In the genomic region with DNA sequence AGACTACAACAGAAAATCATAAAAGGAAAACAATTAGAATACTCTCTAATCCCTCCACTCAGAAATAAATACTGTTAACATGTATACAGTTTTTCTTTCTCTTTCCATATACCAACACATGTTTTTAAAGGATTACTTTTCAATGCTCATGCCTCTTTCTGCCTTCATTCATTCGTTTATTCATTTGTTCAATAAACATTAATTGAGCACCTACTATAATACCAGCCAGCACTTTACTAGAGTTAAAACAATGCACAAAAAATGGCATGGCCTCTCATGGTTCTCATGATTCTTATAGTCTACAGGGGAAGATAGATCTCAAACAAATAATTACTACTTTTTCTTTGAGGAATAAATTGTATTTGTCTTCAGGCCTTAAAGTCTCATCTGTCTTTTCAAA, we compare ENCODE assay signal across 2 cellular contexts.
TF ChIP-seq lines count a peak whose summit lies in the region.

No MANE protein-coding gene starts in this region.

TF ChIP-seq in A549, 52 proteins besides CTCF, POLR2A, EP300 and RAD21 (continued from another document):
- no peak for TF ChIP-seq EHMT2 (IDR thresholded peaks at IDR 0.05; ENCODE audit: low read depth)
- TF ChIP-seq NR3C1 (IDR thresholded peaks at IDR 0.05), result no peak

TF ChIP-seq in GM23338, 12 proteins besides CTCF, POLR2A, EP300 and RAD21 (continued from another document):
- TF ChIP-seq ZNF462 (CRISPR knock-in tag; IDR thresholded peaks at IDR 0.05), result no peak
- no peak for TF ChIP-seq CREB1 (CRISPR knock-in tag; IDR thresholded peaks at IDR 0.05; ENCODE audit: low read depth)
- no peak for TF ChIP-seq ZNF114 (CRISPR knock-in tag; IDR thresholded peaks at IDR 0.05)
TF ChIP-seq in GM23338: peak in this region for 0.
